ENCODE assay signal across 11 cellular contexts in the genomic region with DNA sequence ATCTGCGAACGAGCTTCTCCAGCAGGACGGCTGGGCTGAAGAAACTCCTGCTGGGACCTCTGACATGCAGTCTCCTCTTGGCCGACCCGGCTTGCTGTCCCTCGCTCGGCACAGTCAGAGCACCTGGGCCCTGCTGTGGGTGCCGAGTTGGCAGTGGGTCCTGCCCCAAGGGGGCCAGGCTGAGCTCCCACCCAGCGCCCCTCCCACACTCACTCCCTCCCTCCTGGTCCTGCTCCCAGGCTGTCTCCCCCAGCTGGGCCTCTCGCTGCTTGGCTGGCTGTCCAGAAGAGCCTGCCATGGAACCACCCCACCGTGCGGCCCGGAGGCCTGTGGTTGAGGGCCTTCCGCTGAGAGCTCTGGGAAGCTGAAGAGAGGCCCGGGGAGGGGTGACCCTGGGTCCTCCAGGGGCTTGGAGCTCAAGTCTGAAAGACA. TPM values are rescaled to one million over a fixed set of nuclear protein-coding genes. Genes with fewer than 3 reads are reported as not detected.
DNase-seq lines count a peak whose midpoint lies in the region; ATAC-seq and TF ChIP-seq lines count a peak whose summit lies in the region.
"Had no signal": no experiment of that assay in that cellular context is flagged by ENCODE, and none has a peak within 500 bp of the region (broad histone marks: within the 10 kb centered on the region; RNA-seq: fewer than 3 reads in every experiment).

No MANE protein-coding gene starts in this region.

- in situ Hi-C loops in G401 (cut with HindIII; ENCODE audit: low sequenced_read_pairs): no loop called here

- TF ChIP-seq CTCF in dorsolateral prefrontal cortex (IDR thresholded peaks at IDR 0.05 in 54 of 56, conservative IDR thresholded peaks at IDR 0.05 in 2 of 56; ENCODE audit: low read depth in 1 of 56, partially characterized antibody in 56 of 56): peak in 22 of 56 donors; percentile 6 to 43 (median 18)

- DNase-seq in G401 (ENCODE audit: low spot score) (peak; percentile 67), dorsolateral prefrontal cortex (peak in 5 of 10 donors; percentile 46 to 68 (median 59)), left colon (peak; percentile 36 to 54), GOT3 (lab: John Stamatoyannopoulos, UW) (no peak)
- no peak for DNase-seq in stimulated activated CD4-positive, alpha-beta T cell treated with anti-CD3 and anti-CD28 coated beads, Interleukin-2, amount 100 ng/mL, for 48 hours
- DNase-seq: occipital lobe had no signal

- peak overlapping the region; percentile 23 to 100 (median 79) for H3K27ac ChIP-seq in dorsolateral prefrontal cortex

- H3K4me1 ChIP-seq in skeletal muscle satellite cell (ENCODE audit: control insufficient read depth, insufficient read depth, low read length): peaks cover 46% of the 10 kb centered on the region

- H3K9ac ChIP-seq in skeletal muscle satellite cell (ENCODE audit: low read depth, low read length): peak overlapping the region; percentile 44

- H3K4me2 ChIP-seq in skeletal muscle satellite cell (ENCODE audit: low read length): peak overlapping the region; percentile 49

- ATAC-seq in left colon (no peak), GM21360 (IDR thresholded peaks at IDR 0.05; ENCODE audit: unreplicated experiment) (no peak), GM18498 (IDR thresholded peaks at IDR 0.05; ENCODE audit: unreplicated experiment) (no peak)

- H3K9me3 ChIP-seq in skeletal muscle satellite cell (replicated peaks; ENCODE audit: low read length): no peaks in the 10 kb centered on the region

- H3K4me3 ChIP-seq in dorsolateral prefrontal cortex: peak overlapping the region in 38 of 59 donors; percentile 1 to 46 (median 24)
- H3K4me3 ChIP-seq in skeletal muscle satellite cell (ENCODE audit: low read length): no peak overlapping the region

- peaks cover 6% of the 10 kb centered on the region for H3K36me3 ChIP-seq in skeletal muscle satellite cell (ENCODE audit: insufficient read depth, low read length)

- H3K27me3 ChIP-seq in dorsolateral prefrontal cortex (no peaks in the 10 kb centered on the region), skeletal muscle satellite cell (ENCODE audit: control insufficient read depth, insufficient read depth, low read length) (no peaks in the 10 kb centered on the region)

- intact Hi-C loops in dorsolateral prefrontal cortex (cut with DNase I): loop anchor here in 1 of 2 donors (10.0 kb wide), 1 partner anchor 134 kb away; no protein-coding TSS in a partner anchor
- intact Hi-C loops in left colon (cut with DNase I, micrococcal nuclease): no loop called here

RNA-seq across cellular contexts. Expression of a gene that starts 6.0 kb away (rescaled TPM):
- total RNA-seq in G401 (2014; rRNA removed; shearing (Covaris generic)): 71.8 and 73.5 TPM in 2 replicates
- total RNA-seq in dorsolateral prefrontal cortex (100 to 1,000 TPM in 117 of 120 experiments, 10 to 100 TPM in 3; 95.3 to 215 (median 139) TPM), left colon (10 to 100 TPM; 91.7 to 97.3 TPM)
- total RNA-seq in skeletal muscle satellite cell (2012; rRNA removed): 87.4 and 101 TPM in 2 replicates

RNA-seq across cellular contexts. Expression of a gene that starts 52.6 kb away (rescaled TPM):
- not detected in 2 replicates for total RNA-seq in G401 (2014; rRNA removed; shearing (Covaris generic))
- total RNA-seq in dorsolateral prefrontal cortex: 10 to 100 TPM in 1 of 120 experiments, 1 to 10 TPM in 86, under 1 TPM in 30, not detected in 3; 0.32 to 10.0 (median 1.6) TPM
- under 1 TPM in 1 of 2 donors, not detected in 1; 0.24 TPM for total RNA-seq in left colon
- total RNA-seq in skeletal muscle satellite cell (2012; rRNA removed): not detected in 2 replicates
- total RNA-seq: RPMI7951, urinary bladder had no signal

Comparison
In these comparisons a context has a peak if more than half of its experiments do, and no peak if none do; other contexts are left out.
1. DNase-seq: peak in G401 (single experiment) and left colon (2 of 2); none in stimulated activated CD4-positive, alpha-beta T cell treated with anti-CD3 and anti-CD28 coated beads, Interleukin-2, amount 100 ng/mL, for 48 hours (0 of 2) and GOT3 (single experiment).